19 cellular contexts compared by ENCODE assay signal in the genomic region with DNA sequence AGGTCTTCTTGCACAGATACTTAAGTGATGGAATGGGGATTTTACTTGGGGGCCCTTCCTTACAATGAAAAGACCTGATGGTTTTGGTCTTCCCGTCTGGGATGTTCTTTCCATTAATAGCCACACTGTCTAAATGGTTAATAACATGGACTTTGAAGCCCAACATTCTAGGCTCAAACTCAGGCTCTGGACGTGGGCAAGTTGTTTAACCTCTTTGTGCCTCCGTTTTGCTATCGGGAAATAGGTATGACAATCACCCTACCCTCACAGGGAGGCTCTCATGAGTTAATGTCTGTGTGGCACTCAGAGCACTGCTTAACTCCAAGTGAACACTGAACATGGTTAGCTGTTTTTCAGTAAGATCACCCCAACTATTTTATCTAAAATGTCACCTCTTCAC.
A peak's percentile ranks its signal among the peaks of the same experiment; 100 is the strongest.
DNase-seq lines count a peak whose midpoint lies in the region; ATAC-seq, FAIRE-seq and TF ChIP-seq lines count a peak whose summit lies in the region.
"Had no signal": no experiment of that assay in that cellular context is flagged by ENCODE, and none has a peak within 500 bp of the region (broad histone marks: within the 10 kb centered on the region; RNA-seq: fewer than 3 reads in every experiment).

No MANE protein-coding gene starts in this region.

- no peak for TF ChIP-seq RAD21 in H1 (IDR thresholded peaks at IDR 0.05 in 1 of 2, conservative IDR thresholded peaks at IDR 0.05 in 1 of 2; ENCODE audit: low read depth in 2 of 2, low read length in 2 of 2)

- CTCF ChIA-PET in H1 (lab: Charles Lee; ENCODE audit: partially characterized antibody), result interaction anchor here (0.7 kb wide), 1 partner anchor 504 kb away, joined by 4 read pairs; no protein-coding TSS in a partner anchor

- no peaks in the 10 kb centered on the region for H3K36me3 Mint-ChIP-seq in activated naive CD8-positive, alpha-beta T cell treated with anti-CD3 and anti-CD28 coated beads for 36 hours
- H3K36me3 Mint-ChIP-seq: CD4-positive, alpha-beta memory T cell had no signal

- H3K14ac ChIP-seq in H1 (ENCODE audit: insufficient read length), result no peak overlapping the region

- no peaks in the 10 kb centered on the region for H3K79me1 ChIP-seq in H1 (ENCODE audit: low read depth, low read length)

- H2AFZ ChIP-seq in H1 (ENCODE audit: low read length) (0 out of 2 replicates have a peak overlapping the region, but pooled peaks have one; percentile 10), parathyroid adenoma (peak overlapping the region; percentile 71), smooth muscle cell (ENCODE audit: low read depth) (no peak overlapping the region)
- H2AFZ ChIP-seq: GM23248 had no signal

- no peaks in the 10 kb centered on the region for H3K27me3 Mint-ChIP-seq in activated naive CD8-positive, alpha-beta T cell treated with anti-CD3 and anti-CD28 coated beads for 36 hours
- H3K27me3 Mint-ChIP-seq: CD4-positive, alpha-beta memory T cell had no signal

- no peaks in the 10 kb centered on the region for H3F3A ChIP-seq in smooth muscle cell (ENCODE audit: low read depth)

- H4K5ac ChIP-seq in H1 (ENCODE audit: insufficient read length, low read depth, low read length), result no peak overlapping the region

- TF ChIP-seq CTCF in H1 (IDR thresholded peaks at IDR 0.05; ENCODE audit: control extremely low read depth in 1 of 3, insufficient read depth in 1 of 3, low read depth in 1 of 3, low read length in 3 of 3) (no peak), right lobe of liver (IDR thresholded peaks at IDR 0.05) (no peak), parathyroid adenoma (IDR thresholded peaks at IDR 0.05) (no peak), smooth muscle cell (IDR thresholded peaks at IDR 0.05; ENCODE audit: borderline replicate concordance, insufficient read depth, poor library complexity, severe bottlenecking) (no peak)

- H2BK120ac ChIP-seq in H1 (replicated peaks; ENCODE audit: low read depth, low read length), result no peak overlapping the region

- no peak overlapping the region for H3K4me3 ChIP-seq in H1 (ENCODE audit: extremely low read depth in 1 of 4, insufficient read depth in 2 of 4, low read depth in 3 of 4, low read length in 4 of 4)
- peak overlapping the region in 2 of 3 donors; percentile 9 to 19 for H3K4me3 ChIP-seq in right lobe of liver
- H3K4me3 ChIP-seq in parathyroid adenoma (ENCODE audit: low read depth, low read length), result no peak overlapping the region
- H3K4me3 ChIP-seq in smooth muscle cell, result no peak overlapping the region
- H3K4me3 ChIP-seq: GM23248 had no signal

- FAIRE-seq in H1 (lab: Jason Lieb, UNC), result no peak
- FAIRE-seq: GM12891 had no signal

- no peaks in the 10 kb centered on the region for H3K9me3 Mint-ChIP-seq in activated naive CD8-positive, alpha-beta T cell treated with anti-CD3 and anti-CD28 coated beads for 36 hours
- H3K9me3 Mint-ChIP-seq: H9 had no signal

- no peak overlapping the region for H3K4me2 ChIP-seq in H1 (ENCODE audit: insufficient read depth in 1 of 2, low read depth in 2 of 2, low read length in 2 of 2)
- H3K4me2 ChIP-seq in parathyroid adenoma (ENCODE audit: low read length), result no peak overlapping the region
- no peak overlapping the region for H3K4me2 ChIP-seq in smooth muscle cell

- no peak overlapping the region for H3K9ac ChIP-seq in H1 (replicated peaks in 1 of 4; ENCODE audit: extremely low read depth in 1 of 4, low read depth in 3 of 4, low read length in 3 of 4)
- no peak overlapping the region for H3K9ac ChIP-seq in parathyroid adenoma
- no peak overlapping the region for H3K9ac ChIP-seq in smooth muscle cell (ENCODE audit: low read depth)
- H3K9ac ChIP-seq: GM23248 had no signal

- no peak overlapping the region for H2BK20ac ChIP-seq in H1 (ENCODE audit: low read length)

- H3K18ac ChIP-seq in H1 (ENCODE audit: extremely low read depth, low read length), result no peak overlapping the region

- no peak overlapping the region for H4K91ac ChIP-seq in H1 (replicated peaks; ENCODE audit: insufficient read length, low read length)

- no peaks in the 10 kb centered on the region; the same call in 1 of the 2 replicates for H3K23me2 ChIP-seq in H1 (ENCODE audit: low read depth, low read length)

- H4K20me1 ChIP-seq in H1 (replicated peaks in 1 of 2; ENCODE audit: control insufficient read depth in 1 of 2, insufficient read depth in 2 of 2, low read length in 2 of 2), result no peaks in the 10 kb centered on the region
- H4K20me1 ChIP-seq in smooth muscle cell (ENCODE audit: low read depth), result no peaks in the 10 kb centered on the region

- H3K9me3 ChIP-seq in H1 (ENCODE audit: insufficient read depth in 2 of 2, low read depth in 1 of 2, low read length in 1 of 2) (no peaks in the 10 kb centered on the region), right lobe of liver (no peaks in the 10 kb centered on the region), parathyroid adenoma (ENCODE audit: control insufficient read depth, low read length) (no peaks in the 10 kb centered on the region), smooth muscle cell (replicated peaks; ENCODE audit: low read depth) (no peaks in the 10 kb centered on the region)

- no peak overlapping the region for H2AK5ac ChIP-seq in H1 (ENCODE audit: low read depth, low read length)

- H3K27ac ChIP-seq in H1 (ENCODE audit: low read depth, low read length) (no peak overlapping the region), right lobe of liver (peak overlapping the region in 2 of 3 donors; percentile 58 to 71), parathyroid adenoma (peak overlapping the region; percentile 2), smooth muscle cell (ENCODE audit: low read depth) (no peak overlapping the region)
- H3K27ac ChIP-seq: GM23248 had no signal

- 93% methylated on average over 4 of the region's 4 CpGs; no CpG with 5 or more reads in 1 of the 2 experiments for whole genome bisulfite sequencing in H1 (ENCODE audit: extremely low coverage in 1 of 2, insufficient coverage in 1 of 2, insufficient read length in 1 of 2, insufficient replicate concordance in 2 of 2, low coverage in 1 of 2, low lambda C conversion rate in 2 of 2, missing lambda C conversion rate in 1 of 2), 2 experiments
- 19% methylated on average over 4 of the region's 4 CpGs for WGBS in right lobe of liver (ENCODE audit: insufficient coverage, low coverage, low lambda C conversion rate, missing lambda C conversion rate)
- WGBS in smooth muscle cell (ENCODE audit: low lambda C conversion rate), result 84% methylated on average over 4 of the region's 4 CpGs

- POLR2A ChIA-PET in H1 (lab: Charles Lee; ENCODE audit: partially characterized antibody), result interaction anchor here (1.3 kb wide), 1 partner anchor 14 kb away, joined by 3 read pairs; no protein-coding TSS in a partner anchor

- no peak overlapping the region for H2BK5ac ChIP-seq in H1 (ENCODE audit: low read depth, low read length)

- no peak overlapping the region for H4K8ac ChIP-seq in H1 (ENCODE audit: extremely low read depth, insufficient read depth, low read length)

- TF ChIP-seq EP300 in H1 (IDR thresholded peaks at IDR 0.05; ENCODE audit: borderline replicate concordance in 1 of 2, low read depth in 2 of 2, low read length in 2 of 2), result no peak

- H3K79me2 ChIP-seq in H1 (ENCODE audit: control insufficient read depth in 1 of 2, insufficient read depth in 2 of 2, low read length in 2 of 2) (no peaks in the 10 kb centered on the region), parathyroid adenoma (no peaks in the 10 kb centered on the region), smooth muscle cell (ENCODE audit: low read depth) (no peaks in the 10 kb centered on the region)

- no peaks in the 10 kb centered on the region for H3K4me1 Mint-ChIP-seq in activated naive CD8-positive, alpha-beta T cell treated with anti-CD3 and anti-CD28 coated beads for 36 hours
- H3K4me1 Mint-ChIP-seq: CD4-positive, alpha-beta memory T cell; H9 had no signal

- no peak overlapping the region for H3K23ac ChIP-seq in H1 (ENCODE audit: insufficient read length)

- H2BK15ac ChIP-seq in H1 (ENCODE audit: low read length), result no peak overlapping the region

- DNase-seq in H1 (ENCODE audit: low read depth in 1 of 2, low spot score in 2 of 2), result no peak
- peak; percentile 64 for DNase-seq in left lobe of liver (ENCODE audit: low spot score)
- peak in 1 of 3 donors; percentile 63 for DNase-seq in right lobe of liver
- DNase-seq in activated naive CD8-positive, alpha-beta T cell treated with anti-CD3 and anti-CD28 coated beads for 36 hours, result no peak
- no peak for DNase-seq in stimulated activated CD4-positive, alpha-beta T cell treated with anti-CD3 and anti-CD28 coated beads, Interleukin-2, amount 100 ng/mL, for 48 hours
- no peak for DNase-seq in NCI-H1694 (lab: John Stamatoyannopoulos, UW)
- DNase-seq in smooth muscle cell (lab: John Stamatoyannopoulos, UW; ENCODE audit: unreplicated experiment), result no peak
- DNase-seq: C1 segment of cervical spinal cord; Calu3; CD4-positive, alpha-beta memory T cell; COR-L47; DMS53; DMS79 treated with DMSO at 0.1 percent for 48 hours; GF-D8; GM23248; H9 had no signal

- H3K4me1 ChIP-seq in H1 (replicated peaks in 1 of 4; ENCODE audit: control insufficient read depth in 3 of 4, insufficient read depth in 4 of 4, low read length in 3 of 4) (peaks cover 0 to 3% (median 0%) of the 10 kb centered on the region in 4 experiments; a peak in 1 of 7 replicates), right lobe of liver (peaks cover 0 to 24% (median 3%) of the 10 kb centered on the region in 4 donors), parathyroid adenoma (peaks cover 32% of the 10 kb centered on the region), smooth muscle cell (ENCODE audit: low read depth) (no peaks in the 10 kb centered on the region)

- no peak for TF ChIP-seq POLR2A in H1 (IDR thresholded peaks at IDR 0.05; ENCODE audit: control extremely low read depth in 1 of 2, low read depth in 2 of 2, low read length in 2 of 2)
- peak; percentile 13 for TF ChIP-seq POLR2A in right lobe of liver (IDR thresholded peaks at IDR 0.05)

- H3K36me3 ChIP-seq in H1 (ENCODE audit: control insufficient read depth in 2 of 4, insufficient read depth in 4 of 4, low read length in 3 of 4) (no peaks in the 10 kb centered on the region), right lobe of liver (no peaks in the 10 kb centered on the region), parathyroid adenoma (ENCODE audit: control insufficient read depth, insufficient read depth, low read length) (no peaks in the 10 kb centered on the region), smooth muscle cell (ENCODE audit: low read depth) (no peaks in the 10 kb centered on the region)

- no peak overlapping the region for H3K56ac ChIP-seq in H1 (replicated peaks; ENCODE audit: insufficient read length, low read depth, low read length)

- ATAC-seq in left lobe of liver (peak; percentile 87), right lobe of liver (peak; percentile 59 to 77 (median 63))
- ATAC-seq: HCT116 had no signal

- no peak overlapping the region for H3K4ac ChIP-seq in H1 (replicated peaks; ENCODE audit: insufficient read length, low read depth, low read length)

- no peaks in the 10 kb centered on the region; a peak in 1 of 7 replicates for H3K27me3 ChIP-seq in H1 (replicated peaks in 1 of 4; ENCODE audit: control insufficient read depth in 3 of 4, extremely low read depth in 1 of 4, insufficient read depth in 3 of 4, low read length in 3 of 4)
- H3K27me3 ChIP-seq in right lobe of liver, result no peaks in the 10 kb centered on the region
- no peaks in the 10 kb centered on the region for H3K27me3 ChIP-seq in parathyroid adenoma (ENCODE audit: control insufficient read depth, insufficient read depth, low read length)
- no peaks in the 10 kb centered on the region for H3K27me3 ChIP-seq in smooth muscle cell (ENCODE audit: low read depth)

- H3K27ac Mint-ChIP-seq in activated naive CD8-positive, alpha-beta T cell treated with anti-CD3 and anti-CD28 coated beads for 36 hours, result no peak overlapping the region
- H3K27ac Mint-ChIP-seq: CD4-positive, alpha-beta memory T cell; H9 had no signal

- intact Hi-C loops in right lobe of liver (cut with DNase I), result no loop called here

- no peak overlapping the region for H3K4me3 Mint-ChIP-seq in activated naive CD8-positive, alpha-beta T cell treated with anti-CD3 and anti-CD28 coated beads for 36 hours
- H3K4me3 Mint-ChIP-seq: CD4-positive, alpha-beta memory T cell; H9 had no signal

- H2BK12ac ChIP-seq in H1 (ENCODE audit: low read depth, low read length), result no peak overlapping the region

Comparison
In these comparisons a context has a peak if more than half of its experiments do, and no peak if none do; other contexts are left out.
1. H3K27ac ChIP-seq: peak in right lobe of liver (2 of 3) and parathyroid adenoma (single experiment); none in H1 (single experiment) and smooth muscle cell (single experiment).
2. H3K4me3 ChIP-seq: peak in right lobe of liver (2 of 3); none in H1 (0 of 4), parathyroid adenoma (single experiment) and smooth muscle cell (single experiment).